In the genomic region with DNA sequence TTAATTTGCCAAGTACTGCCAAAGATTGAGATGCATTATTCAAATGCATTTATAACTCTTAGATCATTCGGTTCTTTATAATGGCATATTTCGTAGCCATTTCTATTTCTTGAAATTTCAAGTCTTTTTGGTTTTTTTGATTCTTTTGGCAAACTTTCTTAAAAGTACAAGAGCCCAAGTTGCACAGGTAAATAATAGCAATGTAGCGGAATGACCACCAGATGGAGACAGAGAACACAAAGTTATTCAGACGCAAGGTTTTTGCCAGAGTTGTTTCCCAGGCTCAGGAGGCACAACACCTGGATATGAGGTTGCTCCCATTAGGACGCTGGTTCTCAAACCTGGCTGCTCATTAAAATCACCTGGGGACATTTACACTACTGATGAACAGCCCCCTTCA, we compare ENCODE assay signal across 12 cellular contexts. TPM values are rescaled to one million over a fixed set of nuclear protein-coding genes. Genes with fewer than 3 reads are reported as not detected.
A peak's percentile ranks its signal among the peaks of the same experiment; 100 is the strongest.
DNase-seq lines count a peak whose midpoint lies in the region; ATAC-seq, FAIRE-seq and TF ChIP-seq lines count a peak whose summit lies in the region.
"Not testable (repeated sequence)": the region's sequence is repeated elsewhere in the genome, so short reads cannot be mapped to it uniquely, and the experiment has no call there.
"Had no signal": no experiment of that assay in that cellular context is flagged by ENCODE, and none has a peak within 500 bp of the region (broad histone marks: within the 10 kb centered on the region; RNA-seq: fewer than 3 reads in every experiment).

No MANE protein-coding gene starts in this region.

- not testable (repeated sequence) for BruUV-seq in K562 (replicated peaks; lab: Mats Ljungman, UMichigan)

- not testable (repeated sequence) for H3K4me3 Mint-ChIP-seq in WTC11, natural killer cell

- in situ Hi-C loops in K562 (cut with MboI), result loop anchor here (10.0 kb wide), 1 partner anchor 77 kb away; no protein-coding TSS in a partner anchor

- not testable (repeated sequence) for TF ChIP-seq EP300 in K562 (IDR thresholded peaks at IDR 0.05; ENCODE audit: low read length); esophagus muscularis mucosa (IDR thresholded peaks at IDR 0.05)

- H3K4me2 ChIP-seq in K562 (ENCODE audit: insufficient read depth, low read length); keratinocyte (ENCODE audit: control insufficient read depth, extremely low read depth, insufficient read depth, low read depth, low read length): not testable (repeated sequence)

- H3K27me3 Mint-ChIP-seq in WTC11 (ENCODE audit: low read depth), result not testable (repeated sequence)
- H3K27me3 Mint-ChIP-seq in natural killer cell (ENCODE audit: low read depth in 2 of 2), result peaks cover 4 to 10% of the 10 kb centered on the region in 2 donors

- not testable (repeated sequence) for H3K9me3 Mint-ChIP-seq in WTC11, natural killer cell

- FAIRE-seq in D721Med (lab: Jason Lieb, UNC) (peak; percentile 84), K562 (lab: Jason Lieb, UNC) (peak; percentile 98), keratinocyte (lab: Jason Lieb, UNC) (peak; percentile 95)

- not testable (repeated sequence) for H3K4me1 ChIP-seq in K562 (replicated peaks in 1 of 2; ENCODE audit: control insufficient read depth in 2 of 2, insufficient read depth in 2 of 2, low read length in 2 of 2); esophagus muscularis mucosa; keratinocyte (ENCODE audit: control insufficient read depth, extremely low read depth, insufficient read depth, low read length); thoracic aorta (ENCODE audit: control insufficient read depth in 1 of 2, low read depth in 2 of 2)

- not testable (repeated sequence) for TF ChIP-seq RAD21 in K562 (CRISPR knock-in tag; conservative IDR thresholded peaks at IDR 0.05 in 1 of 2, IDR thresholded peaks at IDR 0.05 in 1 of 2)

- H3K9me1 ChIP-seq in K562 (ENCODE audit: control insufficient read depth, insufficient read depth, low read length); keratinocyte (ENCODE audit: control insufficient read depth, extremely low read depth, insufficient read depth, low read length): not testable (repeated sequence)

- H3K9me3 ChIP-seq in K562 (replicated peaks; ENCODE audit: control insufficient read depth, insufficient read depth, low read depth, low read length); esophagus muscularis mucosa; keratinocyte (ENCODE audit: control insufficient read depth, low read depth, low read length); thoracic aorta: not testable (repeated sequence)

- H3K4me1 Mint-ChIP-seq in WTC11, natural killer cell: not testable (repeated sequence)

- not testable (repeated sequence) for H3K27me3 ChIP-seq in K562 (ENCODE audit: control insufficient read depth in 2 of 2, insufficient read depth in 2 of 2, low read length in 2 of 2); esophagus muscularis mucosa; keratinocyte (ENCODE audit: control insufficient read depth, extremely low read depth, insufficient read depth, low read length); thoracic aorta (replicated peaks; ENCODE audit: insufficient read depth)

- not testable (repeated sequence) for H3K4me3 ChIP-seq in K562; esophagus muscularis mucosa; keratinocyte (ENCODE audit: control insufficient read depth in 2 of 3, extremely low read depth in 1 of 3, insufficient read depth in 2 of 3, low read depth in 1 of 3, low read length in 3 of 3); thoracic aorta

- H3K36me3 ChIP-seq in K562 (ENCODE audit: control insufficient read depth, insufficient read depth, low read length); esophagus muscularis mucosa; keratinocyte (ENCODE audit: control insufficient read depth in 2 of 2, extremely low read depth in 1 of 2, insufficient read depth in 2 of 2, low read length in 2 of 2); thoracic aorta: not testable (repeated sequence)

- not testable (repeated sequence) for H4K20me1 ChIP-seq in K562 (replicated peaks; ENCODE audit: control insufficient read depth, insufficient read depth, low read length); keratinocyte (ENCODE audit: control insufficient read depth, extremely low read depth, insufficient read depth, low read length)

- DNase-seq in D721Med (ENCODE audit: insufficient read length, low spot score); WTC11 (ENCODE audit: low spot score); K562 (ENCODE audit: extremely low read depth in 1 of 4, low spot score in 3 of 4); esophagus muscularis mucosa (ENCODE audit: extremely low spot score); keratinocyte (ENCODE audit: low read depth, low spot score); natural killer cell; thoracic aorta (ENCODE audit: low spot score): not testable (repeated sequence)

- dilution Hi-C loops in keratinocyte (cut with MboI; ENCODE audit: extremely low pct_ligation_motif_present, low sequenced_read_pairs), result not testable (repeated sequence)

- POLR2A ChIA-PET in WTC11 (lab: Charles Lee), result not testable (repeated sequence)
- POLR2A ChIA-PET in K562 (lab: Yijun Ruan, JAX), result interaction anchor here (0.6 kb wide), 1 partner anchor 130 kb away, joined by 3 read pairs; no protein-coding TSS in a partner anchor

- 0% methylated on average over 3 of the region's 5 CpGs for WGBS in K562 (ENCODE audit: insufficient coverage, low coverage, missing lambda C conversion rate)
- WGBS in esophagus muscularis mucosa, result 0% methylated on average over 4 of the region's 5 CpGs

- H3K27ac Mint-ChIP-seq in WTC11, natural killer cell: not testable (repeated sequence)

- H3K79me2 ChIP-seq in K562 (ENCODE audit: control insufficient read depth, insufficient read depth, low read length); keratinocyte (ENCODE audit: control insufficient read depth, insufficient read depth, low read length): not testable (repeated sequence)

- H2AFZ ChIP-seq in K562 (ENCODE audit: low read depth, low read length); keratinocyte (ENCODE audit: control insufficient read depth, low read length): not testable (repeated sequence)

- not testable (repeated sequence) for TF ChIP-seq POLR2A in K562 (conservative IDR thresholded peaks at IDR 0.05); esophagus muscularis mucosa (IDR thresholded peaks at IDR 0.05; ENCODE audit: low read depth)

- ATAC-seq in HG02798 (IDR thresholded peaks at IDR 0.05; ENCODE audit: poor library complexity, unreplicated experiment) (peak; percentile 43), WTC11 (peak; percentile 48), K562 (peak; percentile 61; the same call in 2 of the 3 replicates), natural killer cell (peak; percentile 61 to 70 (median 67)), thoracic aorta (ENCODE audit: insufficient number of reproducible peaks, low FRiP score, low read depth) (peak; percentile 55)

- CTCF ChIA-PET in WTC11 (lab: Charles Lee); K562 (lab: Yijun Ruan, JAX; ENCODE audit: low intra/inter-chr PET ratio): not testable (repeated sequence)

- intact Hi-C loops in K562 (cut with micrococcal nuclease); esophagus muscularis mucosa (cut with DNase I); natural killer cell (cut with micrococcal nuclease): not testable (repeated sequence)

- not testable (repeated sequence) for H3K36me3 Mint-ChIP-seq in WTC11, natural killer cell

- H3K27ac ChIP-seq in K562 (ENCODE audit: extremely low read depth, low read depth, low read length); esophagus muscularis mucosa (replicated peaks in 1 of 4); keratinocyte (ENCODE audit: control insufficient read depth, insufficient read depth, low read length); thoracic aorta: not testable (repeated sequence)

- H3K9ac ChIP-seq in K562 (ENCODE audit: insufficient read depth in 1 of 2, low read depth in 2 of 2, low read length in 2 of 2); keratinocyte (ENCODE audit: control insufficient read depth, extremely low read depth, insufficient read depth, low read length): not testable (repeated sequence)

- TF ChIP-seq CTCF in D721Med (IDR thresholded peaks at IDR 0.05; ENCODE audit: insufficient read depth, missing control alignments), result peak; percentile 1
- TF ChIP-seq CTCF in WTC11 (IDR thresholded peaks at IDR 0.05); K562 (IDR thresholded peaks at IDR 0.05 in 2 of 3, conservative IDR thresholded peaks at IDR 0.05 in 1 of 3; ENCODE audit: insufficient read depth in 2 of 3, low read depth in 1 of 3, low read length in 3 of 3); keratinocyte (optimal IDR thresholded peaks at IDR 0.05 in 1 of 3, IDR thresholded peaks at IDR 0.05 in 1 of 3, conservative IDR thresholded peaks at IDR 0.05 in 1 of 3; ENCODE audit: extremely low read depth in 1 of 3, insufficient read depth in 2 of 3, low read length in 3 of 3); natural killer cell (IDR thresholded peaks at IDR 0.05); thoracic aorta (IDR thresholded peaks at IDR 0.05): not testable (repeated sequence)
- peak; percentile 6 to 22 (median 15) for TF ChIP-seq CTCF in esophagus muscularis mucosa (IDR thresholded peaks at IDR 0.05)

RNA-seq across cellular contexts. Expression of a gene that starts 32.9 kb away (rescaled TPM):
- total RNA-seq in WTC11 (2021), result 20.7 to 23.1 TPM (median 21.3 TPM) in 3 replicates
- total RNA-seq in K562 (2011; cell fraction: chromatin; rRNA removed; ENCODE audit: low replicate concordance), result 29.4 and 51.4 TPM in 2 replicates
- 23.0 and 26.7 TPM in 2 replicates for total RNA-seq in K562 (2011; cell fraction: nucleolus; rRNA removed)
- 31.9 and 32.7 TPM in 2 replicates for total RNA-seq in K562 (2011; cell fraction: nucleoplasm; rRNA removed)
- total RNA-seq in K562 (2014; rRNA removed), result 6.9 and 11.3 TPM in 2 replicates
- total RNA-seq in K562 (2014; rRNA removed; fragmentation: Illumina TruSeq; extraction: Trizol), result 11.4 and 12.1 TPM in 2 replicates
- total RNA-seq in K562 (2015; rRNA removed; fragmentation: Illumina TruSeq; extraction: Trizol), result 10.9 and 12.7 TPM in 2 replicates
- total RNA-seq in K562 (2021), result 12.9 and 13.5 TPM in 2 replicates
- polyA plus RNA-seq in K562 (2011; rRNA removed), result 17.6 and 22.9 TPM in 2 replicates
- 22.9 and 29.8 TPM in 2 replicates for polyA plus RNA-seq in K562 (2011; cell fraction: cytosol; rRNA removed)
- 78.3 and 85.3 TPM in 2 replicates for polyA plus RNA-seq in K562 (2011; cell fraction: nucleus; rRNA removed)
- 11.1 and 22.0 TPM in 2 replicates for polyA plus RNA-seq in K562 (2012)
- polyA plus RNA-seq in K562 (2014; fragmentation: Illumina TruSeq; extraction: Trizol), result 14.5 and 15.4 TPM in 2 replicates
- 1 to 10 TPM; 5.3 to 9.1 TPM for polyA plus RNA-seq in K562 (2014; fragmentation: Nextera tagmentation; extraction: Ambion mirVana)
- polyA plus RNA-seq in K562 (2014; rRNA removed), result 10.8 and 13.5 TPM in 2 replicates
- 21.9 and 34.4 TPM in 2 replicates for polyA minus RNA-seq in K562 (2011; rRNA and poly(A)+ RNA removed)
- polyA minus RNA-seq in K562 (2011; cell fraction: cytosol; rRNA and poly(A)+ RNA removed), result 15.9 and 17.8 TPM in 2 replicates
- 26.7 and 45.1 TPM in 2 replicates for polyA minus RNA-seq in K562 (2011; cell fraction: nucleus; rRNA and poly(A)+ RNA removed)
- total RNA-seq in esophagus muscularis mucosa, result 10 to 100 TPM; 14.6 to 25.3 (median 18.0) TPM
- 11.7 to 16.1 TPM (median 11.8 TPM) in 3 replicates for polyA plus RNA-seq in keratinocyte
- polyA plus RNA-seq in keratinocyte (2011; ENCODE audit: low read depth), result 5.8 TPM
- 8.0 and 9.8 TPM in 2 replicates for polyA plus RNA-seq in keratinocyte (2011; cell fraction: cytosol; rRNA removed)
- polyA plus RNA-seq in keratinocyte (2011; cell fraction: nucleus; rRNA removed), result 38.5 and 39.9 TPM in 2 replicates
- polyA plus RNA-seq in keratinocyte (2012; ENCODE audit: low replicate concordance), result 9.2 and 9.4 TPM in 2 replicates
- 16.3 to 24.0 TPM (median 23.7 TPM) in 3 replicates for polyA minus RNA-seq in keratinocyte
- 26.9 TPM for polyA minus RNA-seq in keratinocyte (2011; cell fraction: cytosol; rRNA and poly(A)+ RNA removed)
- 24.2 and 27.5 TPM in 2 replicates for polyA minus RNA-seq in keratinocyte (2011; cell fraction: nucleus; rRNA and poly(A)+ RNA removed)
- 10 to 100 TPM; 10.3 to 19.3 (median 15.3) TPM for total RNA-seq in natural killer cell
- total RNA-seq in thoracic aorta, result 10 to 100 TPM; 15.4 to 40.2 TPM

RNA-seq across cellular contexts. Expression of a gene that starts 38.1 kb away (rescaled TPM):
- total RNA-seq in WTC11 (2021), result 5.4 to 6.7 TPM (median 6.2 TPM) in 3 replicates
- not detected in 2 replicates for total RNA-seq in K562 (2011; cell fraction: chromatin; rRNA removed; ENCODE audit: low replicate concordance)
- not detected in 2 replicates for total RNA-seq in K562 (2011; cell fraction: nucleolus; rRNA removed)
- not detected in 2 replicates for total RNA-seq in K562 (2011; cell fraction: nucleoplasm; rRNA removed)
- not detected in 2 replicates for total RNA-seq in K562 (2014; rRNA removed)
- total RNA-seq in K562 (2014; rRNA removed; fragmentation: Illumina TruSeq; extraction: Trizol), result not detected in 2 replicates
- total RNA-seq in K562 (2015; rRNA removed; fragmentation: Illumina TruSeq; extraction: Trizol), result not detected in 2 replicates
- total RNA-seq in K562 (2021), result 0.13 and 0.18 TPM in 2 replicates
- 0.13 TPM in 1 of 2 replicates, not detected in the other for polyA plus RNA-seq in K562 (2011; rRNA removed)
- polyA plus RNA-seq in K562 (2011; cell fraction: cytosol; rRNA removed), result not detected in 2 replicates
- 0.24 TPM in 1 of 2 replicates, not detected in the other for polyA plus RNA-seq in K562 (2011; cell fraction: nucleus; rRNA removed)
- not detected in 2 replicates for polyA plus RNA-seq in K562 (2012)
- polyA plus RNA-seq in K562 (2014; fragmentation: Illumina TruSeq; extraction: Trizol), result not detected in 2 replicates
- not detected for polyA plus RNA-seq in K562 (2014; fragmentation: Nextera tagmentation; extraction: Ambion mirVana)
- polyA plus RNA-seq in K562 (2014; rRNA removed), result not detected in 2 replicates
- not detected in 2 replicates for polyA minus RNA-seq in K562 (2011; rRNA and poly(A)+ RNA removed)
- polyA minus RNA-seq in K562 (2011; cell fraction: cytosol; rRNA and poly(A)+ RNA removed), result not detected in 2 replicates
- not detected in 2 replicates for polyA minus RNA-seq in K562 (2011; cell fraction: nucleus; rRNA and poly(A)+ RNA removed)
- total RNA-seq in esophagus muscularis mucosa, result 1 to 10 TPM; 2.1 to 8.3 (median 4.3) TPM
- not detected in 3 replicates for polyA plus RNA-seq in keratinocyte
- not detected for polyA plus RNA-seq in keratinocyte (2011; ENCODE audit: low read depth)
- not detected in 2 replicates for polyA plus RNA-seq in keratinocyte (2011; cell fraction: cytosol; rRNA removed)
- not detected in 2 replicates for polyA plus RNA-seq in keratinocyte (2011; cell fraction: nucleus; rRNA removed)
- polyA plus RNA-seq in keratinocyte (2012; ENCODE audit: low replicate concordance), result not detected in 2 replicates
- polyA minus RNA-seq in keratinocyte, result not detected in 3 replicates
- not detected for polyA minus RNA-seq in keratinocyte (2011; cell fraction: cytosol; rRNA and poly(A)+ RNA removed)
- not detected in 2 replicates for polyA minus RNA-seq in keratinocyte (2011; cell fraction: nucleus; rRNA and poly(A)+ RNA removed)
- total RNA-seq in natural killer cell, result 1 to 10 TPM in 1 of 3 donors, not detected in 2; 1.3 TPM
- total RNA-seq in thoracic aorta, result 1 to 10 TPM; 1.2 to 4.3 TPM
- total RNA-seq: activated CD4-positive, alpha-beta memory T cell treated with anti-CD3 and anti-CD28 coated beads for 36 hours; activated naive CD8-positive, alpha-beta T cell treated with anti-CD3 and anti-CD28 coated beads for 36 hours; SJCRH30 had no signal
- polyA plus RNA-seq: AG04450 had no signal
